Comparison of ENCODE assay signal across 21 cellular contexts in genomic region chr1:3584915-3585314, GRCh38. TPM values are rescaled to one million over a fixed set of nuclear protein-coding genes. Genes with fewer than 3 reads are reported as not detected.
A peak's percentile ranks its signal among the peaks of the same experiment; 100 is the strongest.
DNase-seq lines count a peak whose midpoint lies in the region; ATAC-seq lines count a peak whose summit lies in the region.
"Had no signal": no experiment of that assay in that cellular context is flagged by ENCODE, and none has a peak within 500 bp of the region (broad histone marks: within the 10 kb centered on the region; RNA-seq: fewer than 3 reads in every experiment).

No MANE protein-coding gene starts in this region.

- DNase-seq in activated CD4-positive, alpha-beta memory T cell treated with anti-CD3 and anti-CD28 coated beads for 36 hours, result peak; percentile 48
- no peak for DNase-seq in activated CD4-positive, alpha-beta memory T cell treated with anti-CD3 and anti-CD28 coated beads, Interleukin-2, amount 10 ng/mL, durations not matched to agents 7 days and 5 days
- peak; percentile 23 for DNase-seq in stimulated activated naive CD4-positive, alpha-beta T cell treated with Interleukin-2 at 50 U/mL for 16 hours (lab: John Stamatoyannopoulos, UW)
- no peak for DNase-seq in stimulated activated naive CD4-positive, alpha-beta T cell (lab: John Stamatoyannopoulos, UW)
- DNase-seq in stimulated activated CD4-positive, alpha-beta T cell treated with anti-CD3 and anti-CD28 coated beads, Interleukin-2, amount 100 ng/mL, for 24 hours, result peak; percentile 13 to 24
- peak in 1 of 2 donors; percentile 28 for DNase-seq in stimulated activated naive CD8-positive, alpha-beta T cell treated with anti-CD3 and anti-CD28 coated beads, Interleukin-15, amount 100 ng/mL, for 72 hours
- DNase-seq: activated gamma-delta T cell, AML-193, DMS153, hypothalamus, NCI-H1694 treated with DMSO at 0.1 percent for 48 hours, NCI-H2171 treated with DMSO at 0.1 percent for 48 hours, NCI-H526, ovary, SHP77 treated with DMSO at 0.1 percent for 48 hours, upper lobe of left lung, WERI-Rb-1 had no signal

- intact Hi-C loops in activated CD4-positive, alpha-beta memory T cell treated with anti-CD3 and anti-CD28 coated beads for 36 hours (cut with micrococcal nuclease), result no loop called here

- H3K36me3 Mint-ChIP-seq in activated CD4-positive, alpha-beta memory T cell treated with anti-CD3 and anti-CD28 coated beads for 36 hours, result no peaks in the 10 kb centered on the region
- H3K36me3 Mint-ChIP-seq in activated CD4-positive, alpha-beta memory T cell treated with anti-CD3 and anti-CD28 coated beads, Interleukin-2, amount 10 ng/mL, durations not matched to agents 7 days and 5 days (ENCODE audit: low read depth), result no peaks in the 10 kb centered on the region

- H3K4me1 Mint-ChIP-seq in activated CD4-positive, alpha-beta memory T cell treated with anti-CD3 and anti-CD28 coated beads for 36 hours (ENCODE audit: low read depth), result no peaks in the 10 kb centered on the region
- no peaks in the 10 kb centered on the region for H3K4me1 Mint-ChIP-seq in activated CD4-positive, alpha-beta memory T cell treated with anti-CD3 and anti-CD28 coated beads, Interleukin-2, amount 10 ng/mL, durations not matched to agents 7 days and 5 days
- no peaks in the 10 kb centered on the region for H3K4me1 Mint-ChIP-seq in stimulated activated naive CD8-positive, alpha-beta T cell treated with anti-CD3 and anti-CD28 coated beads, Interleukin-15, amount 100 ng/mL, for 72 hours

- no peak overlapping the region for H3K27ac Mint-ChIP-seq in activated CD4-positive, alpha-beta memory T cell treated with anti-CD3 and anti-CD28 coated beads for 36 hours
- no peak overlapping the region for H3K27ac Mint-ChIP-seq in activated CD4-positive, alpha-beta memory T cell treated with anti-CD3 and anti-CD28 coated beads, Interleukin-2, amount 10 ng/mL, durations not matched to agents 7 days and 5 days
- no peak overlapping the region for H3K27ac Mint-ChIP-seq in stimulated activated naive CD8-positive, alpha-beta T cell treated with anti-CD3 and anti-CD28 coated beads, Interleukin-15, amount 100 ng/mL, for 72 hours

- no peaks in the 10 kb centered on the region for H3K9me3 Mint-ChIP-seq in activated CD4-positive, alpha-beta memory T cell treated with anti-CD3 and anti-CD28 coated beads for 36 hours
- H3K9me3 Mint-ChIP-seq in activated CD4-positive, alpha-beta memory T cell treated with anti-CD3 and anti-CD28 coated beads, Interleukin-2, amount 10 ng/mL, durations not matched to agents 7 days and 5 days, result no peaks in the 10 kb centered on the region
- no peaks in the 10 kb centered on the region for H3K9me3 Mint-ChIP-seq in stimulated activated naive CD8-positive, alpha-beta T cell treated with anti-CD3 and anti-CD28 coated beads, Interleukin-15, amount 100 ng/mL, for 72 hours

- POLR2A ChIA-PET in activated CD4-positive, alpha-beta memory T cell treated with anti-CD3 and anti-CD28 coated beads for 36 hours (lab: Charles Lee), result no interaction called here
- POLR2A ChIA-PET in activated CD4-positive, alpha-beta memory T cell treated with anti-CD3 and anti-CD28 coated beads, Interleukin-2, amount 10 ng/mL, durations not matched to agents 7 days and 5 days (lab: Charles Lee), result no interaction called here

- H3K27me3 Mint-ChIP-seq in activated CD4-positive, alpha-beta memory T cell treated with anti-CD3 and anti-CD28 coated beads for 36 hours, result no peaks in the 10 kb centered on the region
- no peaks in the 10 kb centered on the region for H3K27me3 Mint-ChIP-seq in activated CD4-positive, alpha-beta memory T cell treated with anti-CD3 and anti-CD28 coated beads, Interleukin-2, amount 10 ng/mL, durations not matched to agents 7 days and 5 days
- H3K27me3 Mint-ChIP-seq in stimulated activated naive CD8-positive, alpha-beta T cell treated with anti-CD3 and anti-CD28 coated beads, Interleukin-15, amount 100 ng/mL, for 72 hours, result no peaks in the 10 kb centered on the region

- ATAC-seq in stimulated activated naive CD8-positive, alpha-beta T cell treated with anti-CD3 and anti-CD28 coated beads, Interleukin-15, amount 100 ng/mL, for 72 hours, result peak; percentile 69
- no peak for ATAC-seq in HG03521 (IDR thresholded peaks at IDR 0.05; ENCODE audit: unreplicated experiment)
- ATAC-seq in HG02763 (IDR thresholded peaks at IDR 0.05; ENCODE audit: unreplicated experiment), result no peak
- ATAC-seq: A549, Panc1 had no signal

- CTCF ChIA-PET in activated CD4-positive, alpha-beta memory T cell treated with anti-CD3 and anti-CD28 coated beads for 36 hours (lab: Charles Lee), result no interaction called here
- CTCF ChIA-PET in activated CD4-positive, alpha-beta memory T cell treated with anti-CD3 and anti-CD28 coated beads, Interleukin-2, amount 10 ng/mL, durations not matched to agents 7 days and 5 days (lab: Charles Lee), result no interaction called here

- no peak overlapping the region for H3K4me3 Mint-ChIP-seq in activated CD4-positive, alpha-beta memory T cell treated with anti-CD3 and anti-CD28 coated beads for 36 hours
- no peak overlapping the region for H3K4me3 Mint-ChIP-seq in activated CD4-positive, alpha-beta memory T cell treated with anti-CD3 and anti-CD28 coated beads, Interleukin-2, amount 10 ng/mL, durations not matched to agents 7 days and 5 days
- H3K4me3 Mint-ChIP-seq in stimulated activated naive CD8-positive, alpha-beta T cell treated with anti-CD3 and anti-CD28 coated beads, Interleukin-15, amount 100 ng/mL, for 72 hours, result no peak overlapping the region

RNA-seq across cellular contexts. Expression of gene MEGF6, which starts 26.4 kb away (rescaled TPM):
- total RNA-seq in activated CD4-positive, alpha-beta memory T cell treated with anti-CD3 and anti-CD28 coated beads for 36 hours, result 1 to 10 TPM; 6.8 to 9.8 TPM
- 10 to 100 TPM; 15.6 to 20.2 TPM for total RNA-seq in activated CD4-positive, alpha-beta memory T cell treated with anti-CD3 and anti-CD28 coated beads, Interleukin-2, amount 10 ng/mL, durations not matched to agents 7 days and 5 days

RNA-seq across cellular contexts. Expression of gene TPRG1L, which starts 39.9 kb away (rescaled TPM):
- total RNA-seq in activated CD4-positive, alpha-beta memory T cell treated with anti-CD3 and anti-CD28 coated beads for 36 hours, result 10 to 100 TPM in 1 of 2 experiments, 1 to 10 TPM in 1; 9.2 to 10.4 TPM
- total RNA-seq in activated CD4-positive, alpha-beta memory T cell treated with anti-CD3 and anti-CD28 coated beads, Interleukin-2, amount 10 ng/mL, durations not matched to agents 7 days and 5 days, result 10 to 100 TPM; 15.9 to 17.3 TPM

Comparison
In these comparisons a context has a peak if more than half of its experiments do, and no peak if none do; other contexts are left out.
1. DNase-seq: peak in activated CD4-positive, alpha-beta memory T cell treated with anti-CD3 and anti-CD28 coated beads for 36 hours (single experiment), stimulated activated naive CD4-positive, alpha-beta T cell treated with Interleukin-2 at 50 U/mL for 16 hours (single experiment) and stimulated activated CD4-positive, alpha-beta T cell treated with anti-CD3 and anti-CD28 coated beads, Interleukin-2, amount 100 ng/mL, for 24 hours (2 of 2); none in activated CD4-positive, alpha-beta memory T cell treated with anti-CD3 and anti-CD28 coated beads, Interleukin-2, amount 10 ng/mL, durations not matched to agents 7 days and 5 days (single experiment) and stimulated activated naive CD4-positive, alpha-beta T cell (0 of 6).